Comparison of ENCODE assay signal across 8 cellular contexts in the genomic region with DNA sequence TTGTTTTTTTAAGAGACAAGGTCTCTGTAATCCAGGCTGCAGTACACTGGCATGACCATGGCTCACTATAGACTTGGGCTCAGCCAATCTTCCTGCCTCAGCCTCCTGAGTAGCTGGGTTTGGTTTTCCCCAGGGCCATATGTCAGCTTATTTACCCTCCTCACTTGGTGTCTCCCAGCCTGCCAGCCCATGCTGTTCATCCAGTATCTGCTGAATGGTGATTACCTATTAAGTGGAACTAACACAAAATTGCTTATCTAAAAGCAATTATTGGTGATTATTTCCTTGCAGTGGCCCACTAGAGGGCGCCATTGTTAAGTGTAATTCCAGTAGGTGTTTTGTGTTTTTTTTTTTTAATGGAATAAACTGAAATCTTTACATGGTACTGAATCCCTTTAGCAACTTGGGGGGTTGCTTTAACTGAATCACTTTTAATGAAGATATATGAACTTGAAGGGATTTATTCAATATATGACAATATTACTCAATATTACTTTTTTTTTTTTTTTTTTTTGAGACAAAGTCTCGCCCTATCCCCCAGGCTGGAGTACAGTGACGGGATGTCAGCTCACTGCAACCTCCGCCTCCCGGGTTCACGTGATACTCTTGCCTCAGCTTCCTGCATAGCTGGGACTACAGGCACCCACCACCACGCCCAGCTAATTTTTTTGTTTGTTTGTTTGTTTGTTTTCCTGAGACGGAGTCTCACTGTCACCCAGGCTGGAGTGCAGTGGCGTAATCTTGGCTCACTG. TPM values are rescaled to one million over a fixed set of nuclear protein-coding genes. Genes with fewer than 3 reads are reported as not detected.
A peak's percentile ranks its signal among the peaks of the same experiment; 100 is the strongest.
DNase-seq lines count a peak whose midpoint lies in the region; ATAC-seq, FAIRE-seq and TF ChIP-seq lines count a peak whose summit lies in the region.

No MANE protein-coding gene starts in this region.

- no peaks in the 10 kb centered on the region for H3K4me1 ChIP-seq in kidney (ENCODE audit: control insufficient read depth in 1 of 2, insufficient read depth in 1 of 2, low read depth in 1 of 2, low read length in 2 of 2)

- H3K4me3 ChIP-seq in kidney (ENCODE audit: low read length in 2 of 2) = no peak overlapping the region

- no peak for FAIRE-seq in kidney (lab: Jason Lieb, UNC)

- peak; percentile 82 for DNase-seq in ELR (ENCODE audit: low read depth)
- DNase-seq in NCI-H1092 treated with DMSO at 0.1 percent for 48 hours (lab: John Stamatoyannopoulos, UW) = peak; percentile 60
- peak; percentile 9 for DNase-seq in T1000 (lab: John Stamatoyannopoulos, UW)
- DNase-seq in astrocyte of the hippocampus (ENCODE audit: low read depth, low spot score) = peak; percentile 80
- DNase-seq in kidney = no peak
- DNase-seq in stimulated activated CD4-positive, alpha-beta T cell treated with anti-CD3 and anti-CD28 coated beads, Interleukin-4, amount 100 ng/mL, for 1 hour = peak; percentile 69
- DNase-seq in NCI-H128 (lab: John Stamatoyannopoulos, UW; ENCODE audit: unreplicated experiment) = no peak

- no peak for ATAC-seq in GM19455 (IDR thresholded peaks at IDR 0.05; ENCODE audit: unreplicated experiment)

- no peak overlapping the region for H3K27ac ChIP-seq in kidney (ENCODE audit: low read depth in 2 of 2, low read length in 2 of 2)

- no peaks in the 10 kb centered on the region for H3K9me3 ChIP-seq in kidney (ENCODE audit: control insufficient read depth in 1 of 2, low read length in 2 of 2)

- intact Hi-C loops in kidney (cut with DNase I) = loop anchor here (10.0 kb wide), 2 partner anchors 227 to 337 kb away; partner anchors contain the start of gene FIBCD1

- H3K36me3 ChIP-seq in kidney (ENCODE audit: control insufficient read depth in 1 of 2, insufficient read depth in 2 of 2, low read length in 2 of 2) = peaks cover 9 to 15% of the 10 kb centered on the region in 2 donors

- H3K9ac ChIP-seq in kidney (ENCODE audit: low read length in 2 of 2) = no peak overlapping the region

- TF ChIP-seq CTCF in kidney (IDR thresholded peaks at IDR 0.05; ENCODE audit: borderline replicate concordance, extremely low read depth, insufficient read depth) = peak; percentile 82

RNA-seq across cellular contexts. Expression of gene EXOSC2, which starts 13.8 kb away (rescaled TPM):
- total RNA-seq in kidney = 26.4 TPM
- polyA plus RNA-seq in kidney (ENCODE audit: insufficient read depth, low read depth, low replicate concordance) = 13.0 TPM

RNA-seq across cellular contexts. Expression of gene PRDM12, which starts 43.0 kb away (rescaled TPM):
- not detected for total RNA-seq in kidney
- polyA plus RNA-seq in kidney (ENCODE audit: insufficient read depth, low read depth, low replicate concordance) = not detected

Comparison
In these comparisons a context has a peak if more than half of its experiments do, and no peak if none do; other contexts are left out.
1. DNase-seq: peak in ELR (single experiment), NCI-H1092 treated with DMSO at 0.1 percent for 48 hours (single experiment), T1000 (single experiment), astrocyte of the hippocampus (single experiment) and stimulated activated CD4-positive, alpha-beta T cell treated with anti-CD3 and anti-CD28 coated beads, Interleukin-4, amount 100 ng/mL, for 1 hour (single experiment); none in kidney (single experiment) and NCI-H128 (single experiment).